23 cellular contexts compared by ENCODE assay signal in genomic region chr12:76282744-76283143, GRCh38.
"Had no signal": no experiment of that assay in that cellular context is flagged by ENCODE, and none has a peak within 500 bp of the region (broad histone marks: within the 10 kb centered on the region; RNA-seq: fewer than 3 reads in every experiment).

No MANE protein-coding gene starts in this region.

- H3K27me3 ChIP-seq: colonic mucosa, esophagus muscularis mucosa, foreskin keratinocyte, gastroesophageal sphincter, hepatocyte had no signal

- H3K9me3 Mint-ChIP-seq: dendritic cell treated with granulocyte-macrophage colony-stimulating factor and Interleukin-4, amounts not matched to agents 40 ng/mL and 50 ng/mL, for 4 days; effector memory CD8-positive, alpha-beta T cell; immature natural killer cell had no signal

- H3K4me1 ChIP-seq: colonic mucosa, gastroesophageal sphincter, heart left ventricle, left ventricle myocardium inferior had no signal

- H3K9me3 ChIP-seq: colonic mucosa, esophagus muscularis mucosa, gastroesophageal sphincter, heart left ventricle, left ventricle myocardium inferior, lower lobe of right lung had no signal

- H2AFZ ChIP-seq: hepatocyte had no signal

- H3K36me3 ChIP-seq: colonic mucosa, esophagus muscularis mucosa, gastroesophageal sphincter, heart left ventricle, left ventricle myocardium inferior, lower lobe of right lung had no signal

- H3K4me1 Mint-ChIP-seq: immature natural killer cell had no signal

- ATAC-seq: effector memory CD8-positive, alpha-beta T cell; foreskin keratinocyte; gastroesophageal sphincter; heart left ventricle; left cardiac atrium; lower lobe of right lung had no signal

- H3K4me3 ChIP-seq: colonic mucosa, esophagus muscularis mucosa, gastroesophageal sphincter, heart left ventricle, hepatocyte, left ventricle myocardium inferior, lower lobe of right lung had no signal

- FAIRE-seq: endothelial cell of umbilical vein, frontal cortex, kidney had no signal

- H3K27ac ChIP-seq: colonic mucosa, esophagus muscularis mucosa, foreskin keratinocyte, gastroesophageal sphincter, heart left ventricle, hepatocyte, left ventricle myocardium inferior, lower lobe of right lung had no signal

- H3K27ac Mint-ChIP-seq: dendritic cell treated with granulocyte-macrophage colony-stimulating factor and Interleukin-4, amounts not matched to agents 40 ng/mL and 50 ng/mL, for 4 days; effector memory CD8-positive, alpha-beta T cell; immature natural killer cell had no signal

- H3K4me2 ChIP-seq: hepatocyte had no signal

- H3K4me3 Mint-ChIP-seq: dendritic cell treated with granulocyte-macrophage colony-stimulating factor and Interleukin-4, amounts not matched to agents 40 ng/mL and 50 ng/mL, for 4 days; effector memory CD8-positive, alpha-beta T cell; immature natural killer cell had no signal

- H3K36me3 Mint-ChIP-seq: immature natural killer cell had no signal

- DNase-seq: cerebellar nuclear complex; colonic mucosa; cortex of kidney; effector CD8-positive, alpha-beta T cell; effector memory CD8-positive, alpha-beta T cell; foreskin keratinocyte; heart left ventricle; hypothalamus; immature natural killer cell; islet precursor cell; kidney; kidney glomerular epithelial cell; left cardiac atrium; left ventricle myocardium inferior; lower lobe of right lung; mesendoderm; midbrain had no signal
